Comparison of ENCODE assay signal across 8 cellular contexts in the genomic region with DNA sequence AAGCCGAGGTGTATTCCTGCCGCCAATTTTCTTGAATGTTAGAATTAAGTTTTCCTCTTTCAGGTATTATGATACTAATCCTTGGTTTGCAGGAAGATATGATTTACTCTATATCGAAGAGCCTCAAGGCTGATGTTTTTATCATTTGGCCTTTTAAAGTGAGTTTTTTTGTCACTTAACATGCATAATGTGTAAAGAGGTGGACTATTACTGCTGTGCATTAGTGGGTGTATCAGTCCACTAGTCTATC. TPM values are rescaled to one million over a fixed set of nuclear protein-coding genes. Genes with fewer than 3 reads are reported as not detected.
DNase-seq lines count a peak whose midpoint lies in the region; ATAC-seq and TF ChIP-seq lines count a peak whose summit lies in the region.

No MANE protein-coding gene starts in this region.

- TF ChIP-seq CTCF in GM12875 (IDR thresholded peaks at IDR 0.05; ENCODE audit: borderline replicate concordance, insufficient read depth, low read depth, low read length) = no peak
- no peak for TF ChIP-seq CTCF in VCaP (conservative IDR thresholded peaks at IDR 0.05)
- TF ChIP-seq CTCF in thoracic aorta (IDR thresholded peaks at IDR 0.05) = no peak

- peak overlapping the region; percentile 57 for H3K4me3 ChIP-seq in GM12875 (ENCODE audit: low read depth, low read length)
- peak overlapping the region; percentile 90 for H3K4me3 ChIP-seq in iPS-18a (ENCODE audit: low read length)
- H3K4me3 ChIP-seq in thoracic aorta = peak overlapping the region; percentile 77

- peak overlapping the region; percentile 96 for H3K27ac ChIP-seq in VCaP
- no peak overlapping the region for H3K27ac ChIP-seq in iPS-18a (ENCODE audit: low read length)
- H3K27ac ChIP-seq in thoracic aorta = peak overlapping the region; percentile 94 to 96

- no peaks in the 10 kb centered on the region for H3K9me3 ChIP-seq in iPS-18a (ENCODE audit: control insufficient read depth, low read depth, low read length)
- H3K9me3 ChIP-seq in thoracic aorta = no peaks in the 10 kb centered on the region

- peak overlapping the region; percentile 76 for H3K9ac ChIP-seq in iPS-18a (ENCODE audit: low read length)

- H3K36me3 ChIP-seq in iPS-18a (ENCODE audit: control insufficient read depth, low read depth, low read length) (no peaks in the 10 kb centered on the region), thoracic aorta (no peaks in the 10 kb centered on the region)

- peaks cover 4% of the 10 kb centered on the region for H3K4me1 ChIP-seq in iPS-18a (ENCODE audit: control insufficient read depth, low read depth, low read length)
- H3K4me1 ChIP-seq in thoracic aorta (ENCODE audit: control insufficient read depth in 1 of 2, low read depth in 2 of 2) = no peaks in the 10 kb centered on the region

- no peak for DNase-seq in thoracic aorta (ENCODE audit: low spot score)
- no peak for DNase-seq in GM03348 (ENCODE audit: low spot score)
- no peak for DNase-seq in NCI-H446 treated with DMSO at 0.1 percent for 48 hours (lab: John Stamatoyannopoulos, UW)

- ATAC-seq in HG02610 (IDR thresholded peaks at IDR 0.05; ENCODE audit: unreplicated experiment) (peak; percentile 12), thoracic aorta (ENCODE audit: insufficient number of reproducible peaks, low FRiP score, low read depth) (no peak), GM21825 (IDR thresholded peaks at IDR 0.05; ENCODE audit: unreplicated experiment) (no peak)

- no peaks in the 10 kb centered on the region for H3K27me3 ChIP-seq in iPS-18a (ENCODE audit: control insufficient read depth, insufficient read depth, low read length)
- H3K27me3 ChIP-seq in thoracic aorta (replicated peaks; ENCODE audit: insufficient read depth) = no peaks in the 10 kb centered on the region

RNA-seq across cellular contexts. Expression of a gene that starts 11.1 kb away (rescaled TPM):
- total RNA-seq in thoracic aorta = 10 to 100 TPM; 41.7 to 52.6 TPM
